ENCODE assay signal across 1 cellular context in the genomic region with DNA sequence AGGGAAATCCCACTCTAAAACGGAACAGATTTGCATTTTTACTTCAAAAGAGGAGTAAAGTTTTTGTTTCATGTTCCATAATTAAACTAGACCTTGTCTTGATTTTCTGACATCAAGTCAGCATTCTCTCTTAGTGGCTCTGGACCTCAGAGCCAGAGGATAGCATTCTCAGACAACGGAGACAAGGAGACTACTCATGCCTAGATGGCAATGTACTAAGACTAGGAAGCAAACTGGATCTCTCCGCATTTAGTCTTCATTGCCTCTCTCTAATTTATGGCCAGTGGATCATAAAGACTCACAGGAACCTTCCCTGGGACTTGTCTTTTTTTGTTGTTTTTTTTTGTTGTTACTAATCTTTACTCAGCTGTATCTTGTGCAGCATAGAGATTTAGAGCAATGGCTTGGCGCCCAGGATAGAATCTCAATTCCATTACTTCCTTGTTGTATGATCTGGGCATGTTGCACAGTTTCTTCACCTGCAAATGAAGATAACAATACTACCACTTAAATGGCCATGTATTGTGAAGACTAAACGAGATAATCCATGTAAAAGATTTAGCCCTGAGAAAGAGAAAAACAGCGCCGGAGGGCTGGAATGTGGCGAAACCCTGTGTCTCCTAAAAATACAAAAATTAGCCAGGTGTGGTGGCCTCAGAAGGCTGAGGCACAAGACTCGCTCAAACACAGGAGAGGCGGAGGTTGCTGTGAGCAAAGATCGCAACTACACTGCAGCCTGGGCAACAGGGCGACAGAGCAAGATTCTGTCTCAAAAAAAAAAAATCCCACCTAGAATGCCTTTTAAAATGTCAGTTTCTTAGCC.
TF ChIP-seq lines count a peak whose summit lies in the region.

No MANE protein-coding gene starts in this region.

TF ChIP-seq in K562, 482 proteins besides CTCF, POLR2A, EP300 and RAD21 (continued from another document):
- TF ChIP-seq HSF4 (CRISPR knock-in tag; IDR thresholded peaks at IDR 0.05; ENCODE audit: borderline replicate concordance) = no peak
- TF ChIP-seq SMARCA4 (IDR thresholded peaks at IDR 0.05) = 0 out of 2 replicates have a peak, but pooled peaks have one; percentile 41
- TF ChIP-seq CREB1 (IDR thresholded peaks at IDR 0.05) = no peak
- no peak for TF ChIP-seq CREB1 (CRISPR knock-in tag; IDR thresholded peaks at IDR 0.05)
- no peak for TF ChIP-seq HBP1 (CRISPR knock-in tag; IDR thresholded peaks at IDR 0.05)
- no peak for TF ChIP-seq ZNF740 (CRISPR knock-in tag; IDR thresholded peaks at IDR 0.05)
- TF ChIP-seq ZNF740 (tag; IDR thresholded peaks at IDR 0.05) = no peak
- TF ChIP-seq NR3C1 (CRISPR knock-in tag; IDR thresholded peaks at IDR 0.05) = no peak
- no peak for TF ChIP-seq RBM14 (IDR thresholded peaks at IDR 0.05; ENCODE audit: borderline replicate concordance, insufficient read depth, low read depth, low read length)
- no peak for TF ChIP-seq FIP1L1 (IDR thresholded peaks at IDR 0.05; ENCODE audit: low read depth, low read length, poor library complexity, severe bottlenecking)
- no peak for TF ChIP-seq EP400 (IDR thresholded peaks at IDR 0.05)
- no peak for TF ChIP-seq PHB2 (IDR thresholded peaks at IDR 0.05; ENCODE audit: low read depth)
- TF ChIP-seq FOS (IDR thresholded peaks at IDR 0.05; ENCODE audit: extremely low read depth, insufficient read length) = no peak
- TF ChIP-seq, protein P1, sequence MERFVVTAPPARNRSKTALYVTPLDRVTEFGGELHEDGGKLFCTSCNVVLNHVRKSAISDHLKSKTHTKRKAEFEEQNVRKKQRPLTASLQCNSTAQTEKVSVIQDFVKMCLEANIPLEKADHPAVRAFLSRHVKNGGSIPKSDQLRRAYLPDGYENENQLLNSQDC (CRISPR knock-in tag; IDR thresholded peaks at IDR 0.05) = no peak
- no peak for TF ChIP-seq NFXL1 (CRISPR knock-in tag; IDR thresholded peaks at IDR 0.05)
- no peak for TF ChIP-seq PHB (CRISPR knock-in tag; IDR thresholded peaks at IDR 0.05)
- TF ChIP-seq ZBTB1 (CRISPR knock-in tag; IDR thresholded peaks at IDR 0.05; ENCODE audit: borderline replicate concordance, low read depth) = no peak
- TF ChIP-seq NCOA6 (IDR thresholded peaks at IDR 0.05) = no peak
- peak; percentile 66 for TF ChIP-seq ZBTB40 (IDR thresholded peaks at IDR 0.05)
- no peak for TF ChIP-seq ZBTB40 (CRISPR knock-in tag; IDR thresholded peaks at IDR 0.05)
- peak; percentile 47; the same call in 1 of the 2 replicates for TF ChIP-seq TAL1 (IDR thresholded peaks at IDR 0.05)
- TF ChIP-seq RCOR1 (IDR thresholded peaks at IDR 0.05; ENCODE audit: borderline replicate concordance in 1 of 2, low read depth in 2 of 2, low read length in 2 of 2) = 0 out of 4 replicates have a peak, but pooled peaks of 1 of the 2 experiments have one; percentile 23
